19 cellular contexts compared by ENCODE assay signal in the genomic region with DNA sequence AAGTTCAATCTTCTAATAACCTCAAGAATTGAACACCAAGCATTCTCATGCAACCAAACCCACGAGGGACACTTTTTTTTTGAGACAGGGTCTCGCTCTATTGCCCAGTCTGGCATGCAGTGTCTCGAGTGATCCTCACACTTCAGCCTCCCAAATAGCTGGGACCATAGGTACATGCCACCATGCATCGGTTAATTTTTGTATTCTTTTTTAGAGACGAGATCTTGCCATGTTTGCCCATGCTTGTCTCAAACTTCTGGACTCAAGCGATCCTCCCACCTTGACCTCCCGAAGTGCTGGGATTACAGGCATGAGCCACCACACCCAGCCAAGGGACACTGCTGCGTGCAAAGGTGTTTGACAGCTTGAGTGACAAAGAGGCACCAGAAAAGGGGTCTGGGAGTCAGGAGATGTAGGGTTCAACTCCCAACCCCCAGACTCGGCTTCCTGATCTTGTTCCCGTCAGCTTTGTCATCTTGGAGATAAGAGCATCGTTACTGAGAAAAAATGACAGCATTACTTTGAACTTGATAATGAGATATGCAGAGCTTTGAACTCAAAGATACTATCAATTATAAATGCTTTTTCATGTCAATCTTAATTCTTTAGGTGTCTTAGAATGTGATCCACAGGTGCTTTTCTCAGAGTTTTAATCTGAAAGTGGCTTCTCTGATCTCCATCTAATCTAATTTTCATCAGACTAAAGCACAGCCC. TPM values are rescaled to one million over a fixed set of nuclear protein-coding genes. Genes with fewer than 3 reads are reported as not detected.
A peak's percentile ranks its signal among the peaks of the same experiment; 100 is the strongest.
DNase-seq lines count a peak whose midpoint lies in the region; ATAC-seq and TF ChIP-seq lines count a peak whose summit lies in the region.
"Had no signal": no experiment of that assay in that cellular context is flagged by ENCODE, and none has a peak within 500 bp of the region (broad histone marks: within the 10 kb centered on the region; RNA-seq: fewer than 3 reads in every experiment).

No MANE protein-coding gene starts in this region.

- H3K4me1 Mint-ChIP-seq in activated CD4-positive, alpha-beta T cell treated with anti-CD3 and anti-CD28 coated beads, Interleukin-2, amount 10 ng/mL, durations not matched to agents 7 days and 5 days, result peaks cover 16% of the 10 kb centered on the region
- H3K4me1 Mint-ChIP-seq in endodermal cell (peaks cover 14% of the 10 kb centered on the region), progenitor cell of endocrine pancreas (ENCODE audit: low read depth) (peaks cover 31% of the 10 kb centered on the region)
- peaks cover 17% of the 10 kb centered on the region for H3K4me1 Mint-ChIP-seq in activated CD8-positive, alpha-beta T cell treated with anti-CD3 and anti-CD28 coated beads for 36 hours (ENCODE audit: low read depth)

- no peaks in the 10 kb centered on the region for H3K4me1 ChIP-seq in endodermal cell (ENCODE audit: control insufficient read depth, insufficient read depth, low read length)

- intact Hi-C loops in activated CD8-positive, alpha-beta T cell treated with anti-CD3 and anti-CD28 coated beads for 36 hours (cut with micrococcal nuclease), result no loop called here

- DNase-seq in activated CD4-positive, alpha-beta T cell treated with anti-CD3 and anti-CD28 coated beads, Interleukin-2, amount 10 ng/mL, durations not matched to agents 7 days and 5 days, result no peak
- no peak for DNase-seq in activated CD4-positive, alpha-beta T cell treated with anti-CD3 and anti-CD28 coated beads for 48 hours
- DNase-seq in NCI-H82 treated with DMSO at 0.1 percent for 48 hours (lab: John Stamatoyannopoulos, UW; ENCODE audit: unreplicated experiment) (peak; percentile 21), endodermal cell (peak; percentile 30), progenitor cell of endocrine pancreas (ENCODE audit: low spot score, unreplicated experiment) (no peak)
- no peak for DNase-seq in activated CD8-positive, alpha-beta T cell treated with anti-CD3 and anti-CD28 coated beads for 36 hours
- DNase-seq: activated T-cell treated with anti-CD3 and anti-CD28 coated beads, Interleukin-2, amount 50 U/mL, for 48 hours; foreskin melanocyte; hippocampal formation; KG1; left ventricle myocardium superior; stimulated activated CD4-positive, alpha-beta T cell treated with anti-CD3 and anti-CD28 coated beads, Interleukin-4, amount 100 ng/mL, for 4 hours; tibial artery had no signal

- CTCF ChIA-PET in activated CD4-positive, alpha-beta T cell treated with anti-CD3 and anti-CD28 coated beads, Interleukin-2, amount 10 ng/mL, durations not matched to agents 7 days and 5 days (lab: Charles Lee), result interaction anchor here (1.1 to 1.2 kb wide), 2 partner anchors 9 to 42 kb away, joined by 3 to 4 read pairs; no protein-coding TSS in a partner anchor
- CTCF ChIA-PET in activated CD8-positive, alpha-beta T cell treated with anti-CD3 and anti-CD28 coated beads for 36 hours (lab: Charles Lee), result interaction anchor here (0.6 kb wide), 1 partner anchor 423 kb away, joined by 3 read pairs; no protein-coding TSS in a partner anchor

- no peaks in the 10 kb centered on the region for H3K9me3 ChIP-seq in endodermal cell (ENCODE audit: control insufficient read depth, low read length)
- H3K9me3 ChIP-seq: right atrium auricular region, tibial artery had no signal

- H3K9ac ChIP-seq in endodermal cell (ENCODE audit: extremely low read depth, low read length, poor library complexity, severe bottlenecking), result no peak overlapping the region

- H3K4me3 Mint-ChIP-seq in activated CD4-positive, alpha-beta T cell treated with anti-CD3 and anti-CD28 coated beads, Interleukin-2, amount 10 ng/mL, durations not matched to agents 7 days and 5 days, result peak overlapping the region; percentile 72
- H3K4me3 Mint-ChIP-seq in endodermal cell, result no peak overlapping the region
- H3K4me3 Mint-ChIP-seq in progenitor cell of endocrine pancreas (ENCODE audit: low read depth), result peak overlapping the region; percentile 75
- H3K4me3 Mint-ChIP-seq in activated CD8-positive, alpha-beta T cell treated with anti-CD3 and anti-CD28 coated beads for 36 hours, result no peak overlapping the region

- no peaks in the 10 kb centered on the region for H3K36me3 ChIP-seq in endodermal cell (ENCODE audit: control insufficient read depth, insufficient read depth, low read length)
- H3K36me3 ChIP-seq: right atrium auricular region, tibial artery had no signal

- ATAC-seq in GM21529 (IDR thresholded peaks at IDR 0.05; ENCODE audit: unreplicated experiment), result no peak
- no peak for ATAC-seq in HG03571 (IDR thresholded peaks at IDR 0.05; ENCODE audit: unreplicated experiment)
- no peak for ATAC-seq in activated CD8-positive, alpha-beta T cell treated with anti-CD3 and anti-CD28 coated beads for 36 hours
- ATAC-seq: activated CD4-positive, CD25-positive, alpha-beta regulatory T cell treated with anti-CD3 and anti-CD28 coated beads, Interleukin-2, amount 50 U/mL, for 24 hours; activated naive CD4-positive, alpha-beta T cell treated with anti-CD3 and anti-CD28 coated beads, Interleukin-2, amount 50 U/mL, for 72 hours; left ventricle myocardium superior had no signal

- peaks cover 40% of the 10 kb centered on the region for H3K27me3 Mint-ChIP-seq in activated CD4-positive, alpha-beta T cell treated with anti-CD3 and anti-CD28 coated beads, Interleukin-2, amount 10 ng/mL, durations not matched to agents 7 days and 5 days
- H3K27me3 Mint-ChIP-seq in endodermal cell (ENCODE audit: insufficient read depth), result peaks cover 42% of the 10 kb centered on the region
- peaks cover 38% of the 10 kb centered on the region for H3K27me3 Mint-ChIP-seq in progenitor cell of endocrine pancreas
- peaks cover 24% of the 10 kb centered on the region for H3K27me3 Mint-ChIP-seq in activated CD8-positive, alpha-beta T cell treated with anti-CD3 and anti-CD28 coated beads for 36 hours

- H3K27ac Mint-ChIP-seq in activated CD4-positive, alpha-beta T cell treated with anti-CD3 and anti-CD28 coated beads, Interleukin-2, amount 10 ng/mL, durations not matched to agents 7 days and 5 days, result no peak overlapping the region
- no peak overlapping the region for H3K27ac Mint-ChIP-seq in endodermal cell
- H3K27ac Mint-ChIP-seq in progenitor cell of endocrine pancreas, result no peak overlapping the region
- H3K27ac Mint-ChIP-seq in activated CD8-positive, alpha-beta T cell treated with anti-CD3 and anti-CD28 coated beads for 36 hours, result no peak overlapping the region
- H3K27ac Mint-ChIP-seq: activated naive CD4-positive, alpha-beta T cell treated with anti-CD3 and anti-CD28 coated beads, Interleukin-2, amount 50 U/mL, for 72 hours; stimulated activated naive CD8-positive, alpha-beta T cell treated with anti-CD3 and anti-CD28 coated beads, Interleukin-15, Interleukin-2, amounts not matched to agents 100 ng/mL and 50 ng/mL, for 24 hours had no signal

- H3K4me3 ChIP-seq in endodermal cell (ENCODE audit: low read length), result no peak overlapping the region
- H3K4me3 ChIP-seq: right atrium auricular region, tibial artery had no signal

- POLR2A ChIA-PET in activated CD4-positive, alpha-beta T cell treated with anti-CD3 and anti-CD28 coated beads, Interleukin-2, amount 10 ng/mL, durations not matched to agents 7 days and 5 days (lab: Charles Lee), result no interaction called here
- POLR2A ChIA-PET in activated CD8-positive, alpha-beta T cell treated with anti-CD3 and anti-CD28 coated beads for 36 hours (lab: Charles Lee), result interaction anchor here (1.2 kb wide), 1 partner anchor 12 kb away, joined by 4 read pairs; no protein-coding TSS in a partner anchor

- peaks cover 4% of the 10 kb centered on the region for H3K36me3 Mint-ChIP-seq in activated CD4-positive, alpha-beta T cell treated with anti-CD3 and anti-CD28 coated beads, Interleukin-2, amount 10 ng/mL, durations not matched to agents 7 days and 5 days (ENCODE audit: low read depth)
- H3K36me3 Mint-ChIP-seq in endodermal cell (ENCODE audit: low read depth) (no peaks in the 10 kb centered on the region), progenitor cell of endocrine pancreas (ENCODE audit: insufficient read depth) (no peaks in the 10 kb centered on the region)
- no peaks in the 10 kb centered on the region for H3K36me3 Mint-ChIP-seq in activated CD8-positive, alpha-beta T cell treated with anti-CD3 and anti-CD28 coated beads for 36 hours (ENCODE audit: low read depth)

- H3K27me3 ChIP-seq in endodermal cell (ENCODE audit: control insufficient read depth, insufficient read depth, low read length, poor library complexity, severe bottlenecking), result peaks cover 55% of the 10 kb centered on the region
- H3K27me3 ChIP-seq: right atrium auricular region, tibial artery had no signal

- H3K27ac ChIP-seq in endodermal cell (ENCODE audit: low read depth, low read length), result no peak overlapping the region
- H3K27ac ChIP-seq: right atrium auricular region, tibial artery had no signal

- H3K9me3 Mint-ChIP-seq in activated CD4-positive, alpha-beta T cell treated with anti-CD3 and anti-CD28 coated beads, Interleukin-2, amount 10 ng/mL, durations not matched to agents 7 days and 5 days, result no peaks in the 10 kb centered on the region
- no peaks in the 10 kb centered on the region for H3K9me3 Mint-ChIP-seq in endodermal cell
- H3K9me3 Mint-ChIP-seq in progenitor cell of endocrine pancreas (ENCODE audit: low read depth), result no peaks in the 10 kb centered on the region
- no peaks in the 10 kb centered on the region for H3K9me3 Mint-ChIP-seq in activated CD8-positive, alpha-beta T cell treated with anti-CD3 and anti-CD28 coated beads for 36 hours
- H3K9me3 Mint-ChIP-seq: activated naive CD4-positive, alpha-beta T cell treated with anti-CD3 and anti-CD28 coated beads, Interleukin-2, amount 50 U/mL, for 72 hours; stimulated activated naive CD8-positive, alpha-beta T cell treated with anti-CD3 and anti-CD28 coated beads, Interleukin-15, Interleukin-2, amounts not matched to agents 100 ng/mL and 50 ng/mL, for 24 hours had no signal

- WGBS in endodermal cell (ENCODE audit: insufficient coverage in 1 of 2, insufficient read length in 1 of 2), 2 experiments, result 91% methylated on average over 11 of the region's 11 CpGs

- TF ChIP-seq CTCF in endodermal cell (conservative IDR thresholded peaks at IDR 0.05), result no peak
- no peak for TF ChIP-seq CTCF in progenitor cell of endocrine pancreas (IDR thresholded peaks at IDR 0.05; ENCODE audit: unreplicated experiment)
- no peak for TF ChIP-seq CTCF in activated CD8-positive, alpha-beta T cell treated with anti-CD3 and anti-CD28 coated beads for 36 hours (IDR thresholded peaks at IDR 0.05)

RNA-seq across cellular contexts. Expression of gene CYTH3, which starts 1.6 kb away (rescaled TPM):
- total RNA-seq in activated CD4-positive, alpha-beta T cell treated with anti-CD3 and anti-CD28 coated beads, Interleukin-2, amount 10 ng/mL, durations not matched to agents 7 days and 5 days, result 1 to 10 TPM in 1 of 2 experiments, under 1 TPM in 1; 0.74 to 1.4 TPM
- 10 to 100 TPM; 10.6 to 10.8 TPM for total RNA-seq in endodermal cell
- 17.0 TPM for polyA plus RNA-seq in endodermal cell (2013, experiment 1 of 2)
- 16.5 TPM for polyA plus RNA-seq in endodermal cell (2013, experiment 2 of 2)
- 17.2 and 17.9 TPM in 2 replicates for total RNA-seq in progenitor cell of endocrine pancreas
- total RNA-seq in activated CD8-positive, alpha-beta T cell treated with anti-CD3 and anti-CD28 coated beads for 36 hours, result 1 to 10 TPM in 1 of 2 experiments, under 1 TPM in 1; 0.92 to 2.3 TPM

Comparison
In these comparisons a context has a peak if more than half of its experiments do, and no peak if none do; other contexts are left out.
1. DNase-seq: peak in NCI-H82 treated with DMSO at 0.1 percent for 48 hours (single experiment) and endodermal cell (single experiment); none in activated CD4-positive, alpha-beta T cell treated with anti-CD3 and anti-CD28 coated beads, Interleukin-2, amount 10 ng/mL, durations not matched to agents 7 days and 5 days (single experiment), activated CD4-positive, alpha-beta T cell treated with anti-CD3 and anti-CD28 coated beads for 48 hours (single experiment), progenitor cell of endocrine pancreas (single experiment) and activated CD8-positive, alpha-beta T cell treated with anti-CD3 and anti-CD28 coated beads for 36 hours (single experiment).
2. H3K4me3 Mint-ChIP-seq: peak in activated CD4-positive, alpha-beta T cell treated with anti-CD3 and anti-CD28 coated beads, Interleukin-2, amount 10 ng/mL, durations not matched to agents 7 days and 5 days (single experiment) and progenitor cell of endocrine pancreas (single experiment); none in endodermal cell (single experiment) and activated CD8-positive, alpha-beta T cell treated with anti-CD3 and anti-CD28 coated beads for 36 hours (single experiment).